Comparison of ENCODE assay signal across 1 cellular context in the genomic region with DNA sequence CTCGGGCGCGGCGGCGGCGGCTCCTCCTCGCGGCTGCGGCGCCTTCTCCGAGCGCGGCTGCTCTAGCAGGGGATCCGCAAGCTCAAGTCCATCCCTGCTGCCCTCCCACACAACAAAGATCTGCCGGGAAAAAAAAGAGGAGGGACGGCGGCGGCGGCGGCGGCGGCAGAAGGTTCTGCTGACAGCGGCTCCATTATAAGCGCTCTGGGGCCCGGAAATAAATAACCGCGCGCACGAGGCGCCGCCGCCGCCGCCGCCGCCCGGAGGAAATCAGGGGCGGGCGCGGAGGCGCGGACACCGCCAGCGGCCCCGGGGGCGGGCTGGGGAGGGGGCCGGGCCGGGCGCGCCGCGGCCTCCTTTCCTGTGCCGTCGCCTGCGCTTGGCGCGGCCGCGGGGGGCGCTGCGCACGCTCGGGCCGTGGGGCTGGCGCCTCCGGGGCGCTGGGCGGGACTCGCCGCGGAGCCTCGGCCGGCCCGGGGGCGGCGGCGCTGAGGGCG.
TF ChIP-seq lines count a peak whose summit lies in the region.

TSS of gene ANKH (minus strand) at position 206 of the 497 bp plus-strand sequence. CDS start 331 bp downstream, outside the sequence.

TF ChIP-seq in H1, 55 proteins besides CTCF, POLR2A, EP300 and RAD21 (continued from another document):
- no peak for TF ChIP-seq ATF3 (IDR thresholded peaks at IDR 0.05; ENCODE audit: insufficient read depth, low read depth, low read length)
